Comparison of ENCODE assay signal across 8 cellular contexts in the genomic region with DNA sequence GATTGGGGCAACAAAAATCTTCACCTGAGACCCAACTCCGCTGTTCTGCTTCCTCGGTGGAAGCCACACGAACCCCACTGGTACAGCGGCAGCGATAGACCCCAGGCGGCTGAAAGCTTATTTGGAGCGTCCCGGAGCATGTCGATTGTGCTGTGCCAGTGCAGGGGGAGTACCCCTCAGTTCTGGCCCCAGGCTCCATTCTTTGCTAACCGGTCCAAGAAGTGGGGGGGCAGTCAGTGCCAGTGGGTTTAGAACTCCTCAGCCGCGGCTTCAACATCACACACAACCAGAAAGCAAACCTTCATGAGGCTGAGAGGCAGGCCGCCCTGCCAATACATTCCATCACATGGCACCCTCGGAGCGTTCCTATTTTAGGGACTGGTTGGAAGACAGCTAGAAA. TPM values are rescaled to one million over a fixed set of nuclear protein-coding genes. Genes with fewer than 3 reads are reported as not detected.
A peak's percentile ranks its signal among the peaks of the same experiment; 100 is the strongest.
DNase-seq lines count a peak whose midpoint lies in the region; ATAC-seq and TF ChIP-seq lines count a peak whose summit lies in the region.

No MANE protein-coding gene starts in this region.

- no peak overlapping the region for H3K23ac ChIP-seq in trophoblast cell (ENCODE audit: low read length)

- H2BK120ac ChIP-seq in trophoblast cell (ENCODE audit: insufficient read depth, low read length, poor library complexity), result no peak overlapping the region

- ATAC-seq in RWPE2 (ENCODE audit: low read depth), result no peak
- ATAC-seq in HG03439 (IDR thresholded peaks at IDR 0.05; ENCODE audit: unreplicated experiment), result no peak

- H3K4me3 ChIP-seq in RWPE2 (ENCODE audit: severe bottlenecking), result peak overlapping the region; percentile 84
- peak overlapping the region; percentile 75 to 100 (median 96) for H3K4me3 ChIP-seq in esophagus muscularis mucosa
- peak overlapping the region; percentile 69 for H3K4me3 ChIP-seq in trophoblast cell (ENCODE audit: low read depth, low read length)

- peak overlapping the region; percentile 61 for H2BK5ac ChIP-seq in trophoblast cell (ENCODE audit: low read depth, low read length, poor library complexity)

- peak overlapping the region; percentile 84 for H4K91ac ChIP-seq in trophoblast cell (ENCODE audit: low read depth, low read length)

- H2AFZ ChIP-seq in trophoblast cell (ENCODE audit: insufficient read depth, low read length, poor library complexity), result no peak overlapping the region

- H3K4me2 ChIP-seq in trophoblast cell (ENCODE audit: low read length), result peak overlapping the region; percentile 95

- H3K9ac ChIP-seq in trophoblast cell (ENCODE audit: low read length), result no peak overlapping the region

- H3K36me3 ChIP-seq in RWPE2 (ENCODE audit: low read depth), result no peaks in the 10 kb centered on the region
- H3K36me3 ChIP-seq in esophagus muscularis mucosa, result no peaks in the 10 kb centered on the region
- H3K36me3 ChIP-seq in trophoblast cell (ENCODE audit: control insufficient read depth in 1 of 2, insufficient read depth in 2 of 2, low read length in 2 of 2), result peaks cover 0 to 2% of the 10 kb centered on the region in 2 experiments

- no peak overlapping the region for H2BK12ac ChIP-seq in trophoblast cell (ENCODE audit: low read length)

- peak overlapping the region; percentile 39 for H4K12ac ChIP-seq in trophoblast cell (ENCODE audit: low read depth, low read length)

- WGBS in esophagus muscularis mucosa, result 28% methylated on average over 12 of the region's 15 CpGs
- WGBS in trophoblast cell (ENCODE audit: extremely low coverage, insufficient coverage, insufficient read length), result no CpG with 5 or more reads among the region's 15 CpGs

- H3K79me2 ChIP-seq in trophoblast cell (ENCODE audit: control insufficient read depth, insufficient read depth, low read length, poor library complexity), result peaks cover 18% of the 10 kb centered on the region

- H3K9me3 ChIP-seq in RWPE2 (ENCODE audit: severe bottlenecking) (no peaks in the 10 kb centered on the region), esophagus muscularis mucosa (no peaks in the 10 kb centered on the region), trophoblast cell (ENCODE audit: insufficient read depth, low read depth, low read length) (no peaks in the 10 kb centered on the region)

- H3K79me1 ChIP-seq in trophoblast cell (ENCODE audit: low read length), result peaks cover 40% of the 10 kb centered on the region

- H3K4ac ChIP-seq in trophoblast cell (ENCODE audit: low read depth, low read length), result no peak overlapping the region

- no peak for TF ChIP-seq EP300 in esophagus muscularis mucosa (IDR thresholded peaks at IDR 0.05)

- H3K27ac ChIP-seq in RWPE2 (ENCODE audit: poor library complexity, severe bottlenecking) (peak overlapping the region; percentile 94), esophagus muscularis mucosa (replicated peaks in 1 of 4) (peak overlapping the region; percentile 98 to 100 (median 100)), trophoblast cell (ENCODE audit: low read depth, low read length) (no peak overlapping the region)

- peak overlapping the region; percentile 84 for H4K8ac ChIP-seq in trophoblast cell (ENCODE audit: low read depth, low read length)

- peak overlapping the region; percentile 63 for H3K14ac ChIP-seq in trophoblast cell (ENCODE audit: low read length)

- DNase-seq in Daoy (ENCODE audit: low read depth), result peak; percentile 9
- no peak for DNase-seq in RWPE2 (ENCODE audit: low spot score)
- DNase-seq in esophagus muscularis mucosa (ENCODE audit: extremely low spot score), result no peak
- DNase-seq in trophoblast cell, result no peak
- DNase-seq in CD1c-positive myeloid dendritic cell (ENCODE audit: extremely low spot score), result no peak
- DNase-seq in putamen (ENCODE audit: low spot score), result no peak
- DNase-seq in iPS-NIHi7 (ENCODE audit: extremely low spot score), result no peak

- no peaks in the 10 kb centered on the region for H3K27me3 ChIP-seq in RWPE2 (ENCODE audit: insufficient read depth, poor library complexity, severe bottlenecking)
- no peaks in the 10 kb centered on the region for H3K27me3 ChIP-seq in esophagus muscularis mucosa
- no peaks in the 10 kb centered on the region for H3K27me3 ChIP-seq in trophoblast cell (ENCODE audit: insufficient read depth, low read length)

- TF ChIP-seq POLR2A in esophagus muscularis mucosa (IDR thresholded peaks at IDR 0.05; ENCODE audit: low read depth), result no peak

- TF ChIP-seq CTCF in RWPE2 (IDR thresholded peaks at IDR 0.05; ENCODE audit: poor library complexity, severe bottlenecking) (no peak), esophagus muscularis mucosa (IDR thresholded peaks at IDR 0.05) (no peak)

- no peak overlapping the region for H2AK5ac ChIP-seq in trophoblast cell (ENCODE audit: low read length)

- intact Hi-C loops in esophagus muscularis mucosa (cut with DNase I), result no loop called here

- H3K4me1 ChIP-seq in RWPE2 (ENCODE audit: insufficient read depth, poor library complexity, severe bottlenecking), result peaks cover 31% of the 10 kb centered on the region
- peaks cover 67 to 76% (median 71%) of the 10 kb centered on the region in 4 donors for H3K4me1 ChIP-seq in esophagus muscularis mucosa
- H3K4me1 ChIP-seq in trophoblast cell (ENCODE audit: control insufficient read depth in 1 of 2, insufficient read depth in 2 of 2, low read length in 2 of 2), result peaks cover 26 to 42% of the 10 kb centered on the region in 2 experiments

- no peak overlapping the region for H3K18ac ChIP-seq in trophoblast cell (ENCODE audit: low read length)

RNA-seq across cellular contexts. Expression of gene MNT, which starts 1.7 kb away (rescaled TPM):
- total RNA-seq in Daoy (2014; rRNA removed; shearing (Covaris generic)), result 1.2 and 1.7 TPM in 2 replicates
- total RNA-seq in esophagus muscularis mucosa, result 10 to 100 TPM; 10.8 to 17.4 (median 13.8) TPM
- 16.2 and 16.6 TPM in 2 replicates for polyA plus RNA-seq in trophoblast cell (2013)
